In genomic region chr5:2909035-2909434, GRCh38 we compare ENCODE assay signal across 21 cellular contexts.
DNase-seq lines count a peak whose midpoint lies in the region; ATAC-seq, FAIRE-seq and TF ChIP-seq lines count a peak whose summit lies in the region.
"Had no signal": no experiment of that assay in that cellular context is flagged by ENCODE, and none has a peak within 500 bp of the region (broad histone marks: within the 10 kb centered on the region; RNA-seq: fewer than 3 reads in every experiment).

No MANE protein-coding gene starts in this region.

- TF ChIP-seq CTCF in osteocyte (IDR thresholded peaks at IDR 0.05), result no peak

- no peak overlapping the region for H3K27ac Mint-ChIP-seq in osteocyte (ENCODE audit: unreplicated experiment)

- FAIRE-seq in HTR-8/SVneo (lab: Jason Lieb, UNC), result peak; percentile 23
- FAIRE-seq: GM12892 had no signal

- H3K36me3 Mint-ChIP-seq in osteocyte (ENCODE audit: unreplicated experiment), result no peaks in the 10 kb centered on the region

- H3K9me3 Mint-ChIP-seq in osteocyte (ENCODE audit: unreplicated experiment), result peaks cover 17% of the 10 kb centered on the region

- no peaks in the 10 kb centered on the region for H3K27me3 Mint-ChIP-seq in osteocyte (ENCODE audit: unreplicated experiment)

- no peak for ATAC-seq in HG02970 (IDR thresholded peaks at IDR 0.05; ENCODE audit: low FRiP score, unreplicated experiment)

- no peaks in the 10 kb centered on the region for H3K4me1 Mint-ChIP-seq in osteocyte (ENCODE audit: unreplicated experiment)

- H3K4me3 Mint-ChIP-seq in osteocyte (ENCODE audit: unreplicated experiment), result no peak overlapping the region

- DNase-seq in HTR-8/SVneo (ENCODE audit: insufficient read length, low spot score) (no peak), inferior parietal cortex (ENCODE audit: extremely low spot score) (peak; percentile 5), osteocyte (ENCODE audit: extremely low spot score, unreplicated experiment) (peak; percentile 65), ureter (ENCODE audit: low spot score) (peak; percentile 14), DMS79 (lab: John Stamatoyannopoulos, UW) (no peak)
- no peak for DNase-seq in activated naive CD4-positive, alpha-beta T cell (lab: John Stamatoyannopoulos, UW)
- DNase-seq: Calu3, DND-41, IMR-90, KG1, NCI-H1417, NCI-H1694, NCI-H2081 treated with DMSO at 0.1 percent for 48 hours, NCI-H2171, NCI-H226, NCI-H510A, NCI-H69, Peyer's patch, SHP77 treated with DMSO at 0.1 percent for 48 hours had no signal

Comparison
In these comparisons a context has a peak if more than half of its experiments do, and no peak if none do; other contexts are left out.
1. DNase-seq: peak in inferior parietal cortex (single experiment), osteocyte (single experiment) and ureter (single experiment); none in HTR-8/SVneo (single experiment), DMS79 (single experiment) and activated naive CD4-positive, alpha-beta T cell (0 of 4).